In the genomic region with DNA sequence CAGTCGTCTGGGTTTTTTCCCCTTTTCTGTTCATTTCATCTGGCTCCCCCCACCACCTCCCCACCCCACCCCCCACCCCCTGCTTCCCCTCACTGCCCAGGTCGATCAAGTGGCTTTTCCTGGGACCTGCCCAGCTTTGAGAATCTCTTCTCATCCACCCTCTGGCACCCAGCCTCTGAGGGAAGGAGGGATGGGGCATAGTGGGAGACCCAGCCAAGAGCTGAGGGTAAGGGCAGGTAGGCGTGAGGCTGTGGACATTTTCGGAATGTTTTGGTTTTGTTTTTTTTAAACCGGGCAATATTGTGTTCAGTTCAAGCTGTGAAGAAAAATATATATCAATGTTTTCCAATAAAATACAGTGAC, we compare ENCODE assay signal across 18 cellular contexts. TPM values are rescaled to one million over a fixed set of nuclear protein-coding genes. Genes with fewer than 3 reads are reported as not detected.
DNase-seq lines count a peak whose midpoint lies in the region; ATAC-seq and TF ChIP-seq lines count a peak whose summit lies in the region.
"Had no signal": no experiment of that assay in that cellular context is flagged by ENCODE, and none has a peak within 500 bp of the region (broad histone marks: within the 10 kb centered on the region; RNA-seq: fewer than 3 reads in every experiment).

No MANE protein-coding gene starts in this region.

- dilution Hi-C loops in mammary epithelial cell (cut with HindIII; ENCODE audit: low sequenced_read_pairs) = no loop called here

- H3K9ac ChIP-seq in mammary epithelial cell (ENCODE audit: insufficient read depth, low read length) = no peak overlapping the region

- BruUV-seq in A673 (replicated peaks; lab: Mats Ljungman, UMichigan) = no TSS peak
- no TSS peak for BruUV-seq in mammary epithelial cell (replicated peaks; lab: Mats Ljungman, UMichigan)

- TF ChIP-seq CTCF in spleen (IDR thresholded peaks at IDR 0.05 in 8 of 11, conservative IDR thresholded peaks at IDR 0.05 in 3 of 11) (no peak), A673 (conservative IDR thresholded peaks at IDR 0.05; ENCODE audit: low read depth, low read length) (no peak), mammary epithelial cell (conservative IDR thresholded peaks at IDR 0.05 in 1 of 2, IDR thresholded peaks at IDR 0.05 in 1 of 2; ENCODE audit: extremely low read depth in 1 of 2, insufficient read depth in 1 of 2, low read depth in 1 of 2, low read length in 2 of 2) (no peak)

- peaks cover 63% of the 10 kb centered on the region for H3K4me1 Mint-ChIP-seq in activated naive CD4-positive, alpha-beta T cell treated with anti-CD3 and anti-CD28 coated beads for 36 hours (ENCODE audit: low read depth)
- peaks cover 47 to 53% (median 52%) of the 10 kb centered on the region in 3 donors for H3K4me1 Mint-ChIP-seq in CD8-positive, alpha-beta memory T cell
- peaks cover 40% of the 10 kb centered on the region for H3K4me1 Mint-ChIP-seq in activated naive CD8-positive, alpha-beta T cell treated with anti-CD3 and anti-CD28 coated beads, Interleukin-2, amount 10 ng/mL, durations not matched to agents 7 days and 5 days

- POLR2A ChIA-PET in CD8-positive, alpha-beta memory T cell (lab: Charles Lee) = interaction anchor here (0.9 to 3.9 kb wide), 2 partner anchors 9 to 50 kb away, joined by 3 to 52 read pairs; a partner anchor contains a TSS
- POLR2A ChIA-PET in activated naive CD8-positive, alpha-beta T cell treated with anti-CD3 and anti-CD28 coated beads, Interleukin-2, amount 10 ng/mL, durations not matched to agents 7 days and 5 days (lab: Charles Lee) = interaction anchor here (0.8 to 4.7 kb wide), 5 partner anchors 8 to 52 kb away, joined by 3 to 142 read pairs (median 15); a partner anchor contains a TSS
- POLR2A ChIA-PET in A673 (lab: Charles Lee; ENCODE audit: low non-redundant PET) = no interaction called here

- H3K4me3 ChIP-seq in CD8-positive, alpha-beta memory T cell (ENCODE audit: low read length) = peak overlapping the region; percentile 20
- H3K4me3 ChIP-seq in spleen = no peak overlapping the region
- H3K4me3 ChIP-seq in A673 (ENCODE audit: low read depth, low read length, poor library complexity, severe bottlenecking) = no peak overlapping the region
- H3K4me3 ChIP-seq in mammary epithelial cell (replicated peaks in 1 of 3; ENCODE audit: insufficient read depth in 1 of 3, low read depth in 2 of 3, low read length in 3 of 3) = no peak overlapping the region

- H3K4me3 Mint-ChIP-seq in activated naive CD4-positive, alpha-beta T cell treated with anti-CD3 and anti-CD28 coated beads for 36 hours = no peak overlapping the region
- peak overlapping the region in 4 of 7 donors; percentile 34 to 76 (median 68) for H3K4me3 Mint-ChIP-seq in CD8-positive, alpha-beta memory T cell
- H3K4me3 Mint-ChIP-seq in activated naive CD8-positive, alpha-beta T cell treated with anti-CD3 and anti-CD28 coated beads, Interleukin-2, amount 10 ng/mL, durations not matched to agents 7 days and 5 days = peak overlapping the region; percentile 70

- H3K9me3 ChIP-seq in CD8-positive, alpha-beta memory T cell (ENCODE audit: low read length) = no peaks in the 10 kb centered on the region
- H3K9me3 ChIP-seq in spleen (no peaks in the 10 kb centered on the region), A673 (ENCODE audit: low read depth, low read length, poor library complexity, severe bottlenecking) (no peaks in the 10 kb centered on the region), mammary epithelial cell (replicated peaks; ENCODE audit: insufficient read depth, low read length) (no peaks in the 10 kb centered on the region)

- H3K27me3 Mint-ChIP-seq in activated naive CD4-positive, alpha-beta T cell treated with anti-CD3 and anti-CD28 coated beads for 36 hours (ENCODE audit: low read depth) = no peaks in the 10 kb centered on the region
- H3K27me3 Mint-ChIP-seq in CD8-positive, alpha-beta memory T cell = no peaks in the 10 kb centered on the region
- H3K27me3 Mint-ChIP-seq in activated naive CD8-positive, alpha-beta T cell treated with anti-CD3 and anti-CD28 coated beads, Interleukin-2, amount 10 ng/mL, durations not matched to agents 7 days and 5 days = no peaks in the 10 kb centered on the region
- H3K27me3 Mint-ChIP-seq: naive B cell had no signal

- WGBS in spleen, 5 donors = 64 to 69% (median 65%) methylated on average over 5 of the region's 5 CpGs
- 51% methylated on average over 4 of the region's 5 CpGs for WGBS in mammary epithelial cell (ENCODE audit: low coverage, missing lambda C conversion rate)

- H2AFZ ChIP-seq in mammary epithelial cell (ENCODE audit: low read depth, low read length) = no peak overlapping the region

- CTCF ChIA-PET in activated naive CD4-positive, alpha-beta T cell treated with anti-CD3 and anti-CD28 coated beads for 36 hours (lab: Charles Lee) = interaction anchor here (1.3 to 10.9 kb wide), 3 partner anchors 51 to 141 kb away, joined by 3 to 178 read pairs (median 3); a partner anchor contains a TSS
- CTCF ChIA-PET in CD8-positive, alpha-beta memory T cell (lab: Charles Lee) = interaction anchor here (4.8 to 4.9 kb wide), 2 partner anchors 9 to 52 kb away, joined by 64 to 66 read pairs; a partner anchor contains a TSS
- CTCF ChIA-PET in A673 (lab: Charles Lee) (no interaction called here), mammary epithelial cell (lab: Charles Lee; ENCODE audit: low non-redundant PET) (no interaction called here)

- no peaks in the 10 kb centered on the region for H3K27me3 ChIP-seq in CD8-positive, alpha-beta memory T cell (ENCODE audit: insufficient read depth, low read length, poor library complexity, severe bottlenecking)
- no peaks in the 10 kb centered on the region for H3K27me3 ChIP-seq in spleen (replicated peaks in 1 of 7)
- no peaks in the 10 kb centered on the region for H3K27me3 ChIP-seq in A673 (replicated peaks; ENCODE audit: insufficient read depth, low read depth, low read length, poor library complexity)
- H3K27me3 ChIP-seq in mammary epithelial cell (ENCODE audit: insufficient read depth, low read length) = no peaks in the 10 kb centered on the region

- intact Hi-C loops in activated naive CD4-positive, alpha-beta T cell treated with anti-CD3 and anti-CD28 coated beads for 36 hours (cut with micrococcal nuclease) = no loop called here
- intact Hi-C loops in spleen (cut with DNase I; ENCODE audit: low total_unique reads) (loop anchor here (5.0 kb wide), 1 partner anchor 52 kb away; a partner anchor contains a TSS), A673 (cut with micrococcal nuclease; ENCODE audit: unreplicated experiment) (no loop called here), mammary epithelial cell (cut with micrococcal nuclease) (no loop called here)

- no peaks in the 10 kb centered on the region for H3K9me3 Mint-ChIP-seq in activated naive CD4-positive, alpha-beta T cell treated with anti-CD3 and anti-CD28 coated beads for 36 hours
- H3K9me3 Mint-ChIP-seq in activated naive CD4-positive, alpha-beta T cell treated with anti-CD3 and anti-CD28 coated beads, Interleukin-2, amount 50 U/mL, for 72 hours = no peaks in the 10 kb centered on the region
- H3K9me3 Mint-ChIP-seq in CD8-positive, alpha-beta memory T cell = no peaks in the 10 kb centered on the region
- no peaks in the 10 kb centered on the region for H3K9me3 Mint-ChIP-seq in activated naive CD8-positive, alpha-beta T cell treated with anti-CD3 and anti-CD28 coated beads, Interleukin-2, amount 10 ng/mL, durations not matched to agents 7 days and 5 days
- H3K9me3 Mint-ChIP-seq: naive B cell had no signal

- H3K4me2 ChIP-seq in mammary epithelial cell (ENCODE audit: insufficient read depth, low read depth, low read length) = no peak overlapping the region

- peak overlapping the region; percentile 80 for H3K27ac Mint-ChIP-seq in activated naive CD4-positive, alpha-beta T cell treated with anti-CD3 and anti-CD28 coated beads for 36 hours
- peak overlapping the region in 1 of 2 donors; percentile 90 for H3K27ac Mint-ChIP-seq in activated naive CD4-positive, alpha-beta T cell treated with anti-CD3 and anti-CD28 coated beads, Interleukin-2, amount 50 U/mL, for 72 hours
- H3K27ac Mint-ChIP-seq in CD8-positive, alpha-beta memory T cell = peak overlapping the region; percentile 87 to 97 (median 93)
- peak overlapping the region; percentile 91 for H3K27ac Mint-ChIP-seq in activated naive CD8-positive, alpha-beta T cell treated with anti-CD3 and anti-CD28 coated beads, Interleukin-2, amount 10 ng/mL, durations not matched to agents 7 days and 5 days

- no peak overlapping the region for H3K27ac ChIP-seq in CD8-positive, alpha-beta memory T cell (ENCODE audit: low read depth, low read length)
- H3K27ac ChIP-seq in spleen = peak overlapping the region in 3 of 8 donors; percentile 45 to 67 (median 57)
- no peak overlapping the region for H3K27ac ChIP-seq in A673 (ENCODE audit: low read depth, low read length, poor library complexity, severe bottlenecking)
- no peak overlapping the region for H3K27ac ChIP-seq in mammary epithelial cell (ENCODE audit: insufficient read depth, low read depth, low read length)

- no peak for DNase-seq in activated naive CD4-positive, alpha-beta T cell treated with anti-CD3 and anti-CD28 coated beads for 36 hours
- no peak for DNase-seq in activated naive CD4-positive, alpha-beta T cell treated with anti-CD3 and anti-CD28 coated beads, Interleukin-2, amount 50 U/mL, for 72 hours (ENCODE audit: low spot score in 2 of 2)
- peak in 1 of 5 donors; percentile 13 for DNase-seq in CD8-positive, alpha-beta memory T cell
- DNase-seq in activated naive CD8-positive, alpha-beta T cell treated with anti-CD3 and anti-CD28 coated beads, Interleukin-2, amount 10 ng/mL, durations not matched to agents 7 days and 5 days = no peak
- peak; percentile 28 for DNase-seq in spleen
- DNase-seq in A673 (ENCODE audit: low spot score) = no peak
- no peak for DNase-seq in mammary epithelial cell
- DNase-seq in nucleus accumbens (lab: John Stamatoyannopoulos, UW) = no peak
- DNase-seq: activated T-cell treated with anti-CD3 and anti-CD28 coated beads for 4 hours, DMS153, Karpas-422, naive B cell, NCI-H1092 treated with DMSO at 0.1 percent for 48 hours, NCI-H748 treated with DMSO at 0.1 percent for 48 hours had no signal

- peaks cover 46% of the 10 kb centered on the region for H3K36me3 Mint-ChIP-seq in activated naive CD4-positive, alpha-beta T cell treated with anti-CD3 and anti-CD28 coated beads for 36 hours (ENCODE audit: low read depth)
- peaks cover 35 to 45% of the 10 kb centered on the region in 2 donors for H3K36me3 Mint-ChIP-seq in activated naive CD4-positive, alpha-beta T cell treated with anti-CD3 and anti-CD28 coated beads, Interleukin-2, amount 50 U/mL, for 72 hours
- H3K36me3 Mint-ChIP-seq in CD8-positive, alpha-beta memory T cell = peaks cover 3 to 53% (median 15%) of the 10 kb centered on the region in 3 donors
- peaks cover 31% of the 10 kb centered on the region for H3K36me3 Mint-ChIP-seq in activated naive CD8-positive, alpha-beta T cell treated with anti-CD3 and anti-CD28 coated beads, Interleukin-2, amount 10 ng/mL, durations not matched to agents 7 days and 5 days

- H4K20me1 ChIP-seq in mammary epithelial cell (ENCODE audit: insufficient read depth, low read length) = no peaks in the 10 kb centered on the region

- in situ Hi-C loops in mammary epithelial cell (cut with MboI; ENCODE audit: low sequenced_read_pairs in 2 of 2) = loop anchor here (5.0 kb wide), 2 partner anchors 52 to 57 kb away; a partner anchor contains a TSS

- no peak for ATAC-seq in activated naive CD4-positive, alpha-beta T cell treated with anti-CD3 and anti-CD28 coated beads, Interleukin-2, amount 50 U/mL, for 72 hours
- ATAC-seq in activated naive CD8-positive, alpha-beta T cell treated with anti-CD3 and anti-CD28 coated beads, Interleukin-2, amount 10 ng/mL, durations not matched to agents 7 days and 5 days (ENCODE audit: low read depth) = no peak

- H3K79me2 ChIP-seq in mammary epithelial cell (ENCODE audit: insufficient read depth, low read length) = peaks cover 24% of the 10 kb centered on the region

- H3K36me3 ChIP-seq in CD8-positive, alpha-beta memory T cell (ENCODE audit: insufficient read depth, low read length) = peaks cover 40% of the 10 kb centered on the region
- peaks cover 4 to 56% (median 46%) of the 10 kb centered on the region in 6 donors for H3K36me3 ChIP-seq in spleen
- H3K36me3 ChIP-seq in A673 (ENCODE audit: insufficient read depth, low read length, poor library complexity, severe bottlenecking) = peaks cover 48% of the 10 kb centered on the region
- peaks cover 29% of the 10 kb centered on the region for H3K36me3 ChIP-seq in mammary epithelial cell (ENCODE audit: insufficient read depth, low read length)

- peaks cover 52% of the 10 kb centered on the region for H3K4me1 ChIP-seq in CD8-positive, alpha-beta memory T cell (ENCODE audit: insufficient read depth, low read length)
- peaks cover 20 to 79% (median 36%) of the 10 kb centered on the region in 6 donors for H3K4me1 ChIP-seq in spleen
- H3K4me1 ChIP-seq in A673 (ENCODE audit: insufficient read depth, low read length, poor library complexity, severe bottlenecking) = no peaks in the 10 kb centered on the region
- H3K4me1 ChIP-seq in mammary epithelial cell (ENCODE audit: insufficient read depth, low read length) = peaks cover 13% of the 10 kb centered on the region

- TF ChIP-seq POLR2A in spleen (IDR thresholded peaks at IDR 0.05) = no peak

RNA-seq across cellular contexts. Expression of a gene that starts 9.3 kb away (rescaled TPM):
- total RNA-seq in activated naive CD4-positive, alpha-beta T cell treated with anti-CD3 and anti-CD28 coated beads for 36 hours = 100 to 1,000 TPM; 482 to 500 TPM
- total RNA-seq in activated naive CD4-positive, alpha-beta T cell treated with anti-CD3 and anti-CD28 coated beads, Interleukin-2, amount 50 U/mL, for 72 hours = 100 to 1,000 TPM; 413 to 615 TPM
- total RNA-seq in CD8-positive, alpha-beta memory T cell = 100 to 1,000 TPM; 465 to 493 TPM
- 168 TPM for polyA plus RNA-seq in CD8-positive, alpha-beta memory T cell
- 100 to 1,000 TPM; 485 to 503 TPM for total RNA-seq in activated naive CD8-positive, alpha-beta T cell treated with anti-CD3 and anti-CD28 coated beads, Interleukin-2, amount 10 ng/mL, durations not matched to agents 7 days and 5 days
- total RNA-seq in spleen (100 to 1,000 TPM; 121 to 197 (median 143) TPM), A673 (2021) (272 and 291 TPM in 2 replicates), mammary epithelial cell (100 to 1,000 TPM in 1 of 2 donors, 10 to 100 TPM in 1; 97.4 to 206 TPM)
- polyA plus RNA-seq in spleen (100 to 1,000 TPM in 2 of 3 donors, 10 to 100 TPM in 1; 78.1 to 167 (median 111) TPM), mammary epithelial cell (426 TPM)
- polyA minus RNA-seq in mammary epithelial cell = 248 TPM

RNA-seq across cellular contexts. Expression of a gene that starts 14.5 kb away (rescaled TPM):
- 10 to 100 TPM; 16.3 to 17.2 TPM for total RNA-seq in activated naive CD4-positive, alpha-beta T cell treated with anti-CD3 and anti-CD28 coated beads for 36 hours
- total RNA-seq in activated naive CD4-positive, alpha-beta T cell treated with anti-CD3 and anti-CD28 coated beads, Interleukin-2, amount 50 U/mL, for 72 hours = 10 to 100 TPM; 14.7 to 38.0 TPM
- total RNA-seq in CD8-positive, alpha-beta memory T cell = 10 to 100 TPM; 17.7 to 18.4 TPM
- not detected for polyA plus RNA-seq in CD8-positive, alpha-beta memory T cell
- total RNA-seq in activated naive CD8-positive, alpha-beta T cell treated with anti-CD3 and anti-CD28 coated beads, Interleukin-2, amount 10 ng/mL, durations not matched to agents 7 days and 5 days = 1 to 10 TPM; 8.0 to 8.5 TPM
- total RNA-seq in spleen (10 to 100 TPM in 3 of 7 donors, 1 to 10 TPM in 4; 5.4 to 18.6 (median 8.6) TPM), A673 (2021) (0.46 TPM in 1 of 2 replicates, not detected in the other), mammary epithelial cell (under 1 TPM in 1 of 2 donors, not detected in 1; under 0.01 TPM)
- polyA plus RNA-seq in spleen (1 to 10 TPM; 5.7 to 9.1 (median 5.9) TPM), mammary epithelial cell (not detected)
- polyA minus RNA-seq in mammary epithelial cell = not detected
- total RNA-seq: renal cortical epithelial cell had no signal

RNA-seq across cellular contexts. Expression of a gene that starts 25.6 kb away (rescaled TPM):
- total RNA-seq in activated naive CD4-positive, alpha-beta T cell treated with anti-CD3 and anti-CD28 coated beads for 36 hours = 1 to 10 TPM; 7.1 to 8.1 TPM
- 10 to 100 TPM in 1 of 2 donors, 1 to 10 TPM in 1; 5.2 to 17.4 TPM for total RNA-seq in activated naive CD4-positive, alpha-beta T cell treated with anti-CD3 and anti-CD28 coated beads, Interleukin-2, amount 50 U/mL, for 72 hours
- total RNA-seq in CD8-positive, alpha-beta memory T cell = 1 to 10 TPM; 9.0 TPM
- not detected for polyA plus RNA-seq in CD8-positive, alpha-beta memory T cell
- 1 to 10 TPM in 1 of 2 experiments, not detected in 1; 2.4 TPM for total RNA-seq in activated naive CD8-positive, alpha-beta T cell treated with anti-CD3 and anti-CD28 coated beads, Interleukin-2, amount 10 ng/mL, durations not matched to agents 7 days and 5 days
- total RNA-seq in spleen (not detected), A673 (2021) (not detected in 2 replicates), mammary epithelial cell (not detected)
- polyA plus RNA-seq in spleen (not detected), mammary epithelial cell (not detected)
- polyA minus RNA-seq in mammary epithelial cell = not detected
- total RNA-seq: fibroblast of villous mesenchyme, H4, liver, renal cortical epithelial cell had no signal
- polyA plus RNA-seq: liver had no signal

RNA-seq across cellular contexts. Expression of a gene that starts 50.6 kb away (rescaled TPM):
- 1 to 10 TPM; 2.4 to 3.0 TPM for total RNA-seq in activated naive CD4-positive, alpha-beta T cell treated with anti-CD3 and anti-CD28 coated beads for 36 hours
- total RNA-seq in activated naive CD4-positive, alpha-beta T cell treated with anti-CD3 and anti-CD28 coated beads, Interleukin-2, amount 50 U/mL, for 72 hours = 10 to 100 TPM in 1 of 2 donors, 1 to 10 TPM in 1; 1.9 to 25.9 TPM
- total RNA-seq in CD8-positive, alpha-beta memory T cell = 1 to 10 TPM; 2.5 TPM
- not detected for polyA plus RNA-seq in CD8-positive, alpha-beta memory T cell
- total RNA-seq in activated naive CD8-positive, alpha-beta T cell treated with anti-CD3 and anti-CD28 coated beads, Interleukin-2, amount 10 ng/mL, durations not matched to agents 7 days and 5 days = under 1 TPM; 0.42 to 0.48 TPM
- total RNA-seq in spleen (10 to 100 TPM in 1 of 7 donors, 1 to 10 TPM in 6; 4.9 to 10.4 (median 6.1) TPM), A673 (2021) (0.32 and 1.1 TPM in 2 replicates), mammary epithelial cell (under 1 TPM; 0.31 to 0.33 TPM)
- polyA plus RNA-seq in spleen (1 to 10 TPM; 1.6 to 4.1 (median 3.2) TPM), mammary epithelial cell (0.07 TPM)
- not detected for polyA minus RNA-seq in mammary epithelial cell
- total RNA-seq: renal cortical epithelial cell had no signal

Comparison
In these comparisons a context has a peak if more than half of its experiments do, and no peak if none do; other contexts are left out.
1. CTCF ChIA-PET loops: an anchor here in activated naive CD4-positive, alpha-beta T cell treated with anti-CD3 and anti-CD28 coated beads for 36 hours (1.3 to 10.9 kb wide) and CD8-positive, alpha-beta memory T cell (4.8 to 4.9 kb wide); none called in A673 and mammary epithelial cell.